15 cellular contexts compared by ENCODE assay signal in the genomic region with DNA sequence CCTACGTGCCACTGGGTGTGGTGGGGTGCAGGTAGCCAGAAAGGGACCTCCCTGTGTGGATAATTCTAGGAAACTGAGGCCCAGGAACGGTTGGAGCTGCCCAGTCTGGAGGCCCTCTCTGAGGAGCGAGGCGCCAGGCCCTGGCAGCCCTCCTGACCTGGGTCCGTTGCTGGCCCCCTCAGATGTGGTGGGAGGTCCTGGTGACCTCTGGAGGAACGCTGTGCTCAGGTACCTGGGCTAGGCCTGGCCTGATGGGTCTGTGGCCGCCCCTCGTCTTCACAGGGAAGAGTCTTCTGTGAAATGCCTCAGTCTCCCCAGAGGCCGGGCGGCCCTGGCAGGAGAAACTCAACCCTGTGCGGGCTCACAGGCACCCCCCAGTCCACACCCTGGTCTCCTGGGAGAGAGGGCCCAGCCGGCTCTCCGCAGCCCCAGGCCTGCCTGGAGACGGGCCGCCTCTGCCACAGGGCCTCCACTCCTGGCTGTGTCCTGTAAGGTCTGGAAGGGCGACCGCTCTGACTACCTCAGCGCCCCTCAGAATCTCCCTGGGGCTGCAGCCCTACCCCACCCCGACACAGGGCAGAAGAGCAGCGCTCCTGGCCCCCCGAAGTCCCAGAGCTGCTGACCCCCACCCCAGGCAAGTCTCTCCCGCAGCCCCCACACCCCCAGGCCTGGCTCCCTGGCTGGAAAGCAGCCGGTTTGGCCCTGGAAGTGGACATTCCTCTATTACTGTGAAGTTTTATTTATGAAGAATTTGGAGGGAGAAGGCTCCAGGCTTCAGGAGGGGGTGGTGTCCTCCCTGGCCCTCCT. TPM values are rescaled to one million over a fixed set of nuclear protein-coding genes. Genes with fewer than 3 reads are reported as not detected.
DNase-seq lines count a peak whose midpoint lies in the region; ATAC-seq, FAIRE-seq and TF ChIP-seq lines count a peak whose summit lies in the region.
"Had no signal": no experiment of that assay in that cellular context is flagged by ENCODE, and none has a peak within 500 bp of the region (broad histone marks: within the 10 kb centered on the region; RNA-seq: fewer than 3 reads in every experiment).

No MANE protein-coding gene starts in this region.

- peaks cover 31% of the 10 kb centered on the region for H3K4me1 ChIP-seq in HUES6 (ENCODE audit: control insufficient read depth, insufficient read depth, low read length)
- peaks cover 4 to 12% of the 10 kb centered on the region in 2 experiments; a peak in 4 of 5 replicates for H3K4me1 ChIP-seq in K562 (replicated peaks in 1 of 2; ENCODE audit: control insufficient read depth in 2 of 2, insufficient read depth in 2 of 2, low read length in 2 of 2)
- peaks cover 18 to 40% (median 18%) of the 10 kb centered on the region in 3 donors for H3K4me1 ChIP-seq in esophagus squamous epithelium

- 31% methylated on average over 5 of the region's 23 CpGs for WGBS in K562 (ENCODE audit: insufficient coverage, low coverage, missing lambda C conversion rate)
- 90% methylated on average over 4 of the region's 23 CpGs; no CpG with 5 or more reads in 1 of the 2 donors for WGBS in esophagus squamous epithelium, 2 donors

- H3K79me2 ChIP-seq in K562 (ENCODE audit: control insufficient read depth, insufficient read depth, low read length), result no peaks in the 10 kb centered on the region
- H3K79me2 ChIP-seq: hepatocyte had no signal

- H3K9me1 ChIP-seq in K562 (ENCODE audit: control insufficient read depth, insufficient read depth, low read length), result no peaks in the 10 kb centered on the region

- TF ChIP-seq RAD21 in K562 (CRISPR knock-in tag; conservative IDR thresholded peaks at IDR 0.05 in 1 of 2, IDR thresholded peaks at IDR 0.05 in 1 of 2), result no peak

- TF ChIP-seq POLR2A in K562 (conservative IDR thresholded peaks at IDR 0.05) (no peak), esophagus squamous epithelium (IDR thresholded peaks at IDR 0.05) (no peak)

- no peak overlapping the region for H3K27ac Mint-ChIP-seq in activated T-cell treated with anti-CD3 and anti-CD28 coated beads, Interleukin-2, amount 50 U/mL, for 24 hours

- no peak overlapping the region for H2AFZ ChIP-seq in K562 (ENCODE audit: low read depth, low read length)
- H2AFZ ChIP-seq: hepatocyte had no signal

- H3K27me3 ChIP-seq in HUES6 (ENCODE audit: control insufficient read depth, insufficient read depth, low read length) (peaks cover 4% of the 10 kb centered on the region; the same call in 1 of the 2 replicates), K562 (ENCODE audit: control insufficient read depth in 2 of 2, insufficient read depth in 2 of 2, low read length in 2 of 2) (peaks cover 0 to 16% of the 10 kb centered on the region in 2 experiments; a peak in 2 of 5 replicates), layer of hippocampus (ENCODE audit: control insufficient read depth, insufficient read depth, low read length) (no peaks in the 10 kb centered on the region), esophagus squamous epithelium (peaks cover 0 to 48% (median 4%) of the 10 kb centered on the region in 4 donors)

- H3K4me3 Mint-ChIP-seq in activated T-cell treated with anti-CD3 and anti-CD28 coated beads, Interleukin-2, amount 50 U/mL, for 24 hours, result no peak overlapping the region

- H3K27me3 Mint-ChIP-seq in activated T-cell treated with anti-CD3 and anti-CD28 coated beads, Interleukin-2, amount 50 U/mL, for 24 hours, result peaks cover 25% of the 10 kb centered on the region

- TF ChIP-seq CTCF in K562 (IDR thresholded peaks at IDR 0.05 in 2 of 3, conservative IDR thresholded peaks at IDR 0.05 in 1 of 3; ENCODE audit: insufficient read depth in 2 of 3, low read depth in 1 of 3, low read length in 3 of 3), result no peak
- TF ChIP-seq CTCF in esophagus squamous epithelium (IDR thresholded peaks at IDR 0.05), result no peak

- BruUV-seq in K562 (replicated peaks; lab: Mats Ljungman, UMichigan), result no TSS peak

- H3K4me2 ChIP-seq in K562 (ENCODE audit: insufficient read depth, low read length), result no peak overlapping the region

- POLR2A ChIA-PET in K562 (lab: Yijun Ruan, JAX), result interaction anchor here (0.7 kb wide), 1 partner anchor 116 kb away, joined by 4 read pairs; no protein-coding TSS in a partner anchor

- peaks cover 17% of the 10 kb centered on the region for H3K4me1 Mint-ChIP-seq in activated T-cell treated with anti-CD3 and anti-CD28 coated beads, Interleukin-2, amount 50 U/mL, for 24 hours (ENCODE audit: low read depth)

- no peak for FAIRE-seq in K562 (lab: Jason Lieb, UNC)
- FAIRE-seq: endometrium had no signal

- in situ Hi-C loops in K562 (cut with MboI), result no loop called here

- no peaks in the 10 kb centered on the region for H4K20me1 ChIP-seq in K562 (replicated peaks; ENCODE audit: control insufficient read depth, insufficient read depth, low read length)

- CTCF ChIA-PET in K562 (lab: Yijun Ruan, JAX; ENCODE audit: low intra/inter-chr PET ratio), result interaction anchor here (0.7 kb wide), 1 partner anchor 499 kb away, joined by 3 read pairs; no protein-coding TSS in a partner anchor

- peak overlapping the region; percentile 20 for H3K9ac ChIP-seq in HUES6 (ENCODE audit: low read length)
- H3K9ac ChIP-seq in K562 (ENCODE audit: insufficient read depth in 1 of 2, low read depth in 2 of 2, low read length in 2 of 2), result no peak overlapping the region

- no peak for TF ChIP-seq EP300 in K562 (IDR thresholded peaks at IDR 0.05; ENCODE audit: low read length)

- ATAC-seq in K562 (peak; percentile 37; the same call in 1 of the 3 replicates), GM21786 (IDR thresholded peaks at IDR 0.05; ENCODE audit: unreplicated experiment) (no peak)
- ATAC-seq: HCT116 had no signal

- H3K4me3 ChIP-seq in HUES6 (ENCODE audit: low read depth, low read length) (no peak overlapping the region), K562 (no peak overlapping the region), esophagus squamous epithelium (no peak overlapping the region)
- H3K4me3 ChIP-seq: hepatocyte had no signal

- peaks cover 22% of the 10 kb centered on the region for H3K36me3 ChIP-seq in HUES6 (ENCODE audit: control insufficient read depth, insufficient read depth, low read length)
- H3K36me3 ChIP-seq in K562 (ENCODE audit: control insufficient read depth, insufficient read depth, low read length), result no peaks in the 10 kb centered on the region
- no peaks in the 10 kb centered on the region for H3K36me3 ChIP-seq in esophagus squamous epithelium

- H3K27ac ChIP-seq in HUES6 (ENCODE audit: low read depth, low read length), result no peak overlapping the region
- no peak overlapping the region for H3K27ac ChIP-seq in K562 (ENCODE audit: extremely low read depth, low read depth, low read length)
- H3K27ac ChIP-seq in layer of hippocampus (ENCODE audit: low read depth, low read length), result peak overlapping the region; percentile 38
- peak overlapping the region; percentile 4 for H3K27ac ChIP-seq in substantia nigra (ENCODE audit: low read depth, low read length, poor library complexity, severe bottlenecking)
- peak overlapping the region in 1 of 4 donors; percentile 3 for H3K27ac ChIP-seq in esophagus squamous epithelium

- H3K36me3 Mint-ChIP-seq in activated T-cell treated with anti-CD3 and anti-CD28 coated beads, Interleukin-2, amount 50 U/mL, for 24 hours (ENCODE audit: low read depth), result no peaks in the 10 kb centered on the region

- H3K9me3 ChIP-seq in HUES6 (ENCODE audit: control insufficient read depth, insufficient read depth, low read depth, low read length) (no peaks in the 10 kb centered on the region), K562 (replicated peaks; ENCODE audit: control insufficient read depth, insufficient read depth, low read depth, low read length) (no peaks in the 10 kb centered on the region), esophagus squamous epithelium (no peaks in the 10 kb centered on the region)

- intact Hi-C loops in K562 (cut with micrococcal nuclease), result no loop called here
- intact Hi-C loops in esophagus squamous epithelium (cut with DNase I), result loop anchor here (10.0 kb wide), 1 partner anchor 174 kb away; no protein-coding TSS in a partner anchor

- H3K9me3 Mint-ChIP-seq in activated T-cell treated with anti-CD3 and anti-CD28 coated beads, Interleukin-2, amount 50 U/mL, for 24 hours, result no peaks in the 10 kb centered on the region

- DNase-seq in K562 (ENCODE audit: extremely low read depth in 1 of 4, low spot score in 3 of 4) (no peak), substantia nigra (lab: John Stamatoyannopoulos, UW) (no peak), esophagus squamous epithelium (lab: John Stamatoyannopoulos, UW) (no peak)
- no peak for DNase-seq in activated T-cell treated with anti-CD3 and anti-CD28 coated beads, Interleukin-2, amount 50 U/mL, for 24 hours
- DNase-seq: activated CD4-positive, alpha-beta T cell treated with anti-CD3 and anti-CD28 coated beads for 48 hours; activated naive CD4-positive, alpha-beta T cell; NCI-H1436; stimulated activated CD4-positive, alpha-beta T cell treated with anti-CD3 and anti-CD28 coated beads, Interleukin-2, amount 100 ng/mL, for 48 hours had no signal

TF ChIP-seq in K562, 482 proteins besides CTCF, POLR2A, EP300 and RAD21 (continues in another document):
- TF ChIP-seq SNIP1 (IDR thresholded peaks at IDR 0.05; ENCODE audit: low read depth), result no peak
- no peak for TF ChIP-seq NFRKB (IDR thresholded peaks at IDR 0.05; ENCODE audit: low read depth)
- no peak for TF ChIP-seq SIN3B (IDR thresholded peaks at IDR 0.05; ENCODE audit: low read depth)

RNA-seq across cellular contexts. Expression of a gene that starts 3.7 kb away (rescaled TPM):
- total RNA-seq in K562 (2011; cell fraction: chromatin; rRNA removed; ENCODE audit: low replicate concordance), result not detected in 2 replicates
- not detected in 2 replicates for total RNA-seq in K562 (2011; cell fraction: nucleolus; rRNA removed)
- not detected in 2 replicates for total RNA-seq in K562 (2011; cell fraction: nucleoplasm; rRNA removed)
- total RNA-seq in K562 (2014; rRNA removed) (not detected in 2 replicates), K562 (2014; rRNA removed; fragmentation: Illumina TruSeq; extraction: Trizol) (not detected in 2 replicates), K562 (2015; rRNA removed; fragmentation: Illumina TruSeq; extraction: Trizol) (not detected in 2 replicates), K562 (2021) (0.20 and 0.69 TPM in 2 replicates), esophagus squamous epithelium (1 to 10 TPM; 2.1 to 8.1 (median 5.2) TPM)
- polyA plus RNA-seq in K562 (2011; rRNA removed) (not detected in 2 replicates), K562 (2014; fragmentation: Illumina TruSeq; extraction: Trizol) (not detected in 2 replicates), K562 (2014; fragmentation: Nextera tagmentation; extraction: Ambion mirVana) (not detected), K562 (2014; rRNA removed) (not detected in 2 replicates)
- not detected in 2 replicates for polyA plus RNA-seq in K562 (2011; cell fraction: cytosol; rRNA removed)
- 0.09 TPM in 1 of 2 replicates, not detected in the other for polyA plus RNA-seq in K562 (2011; cell fraction: nucleus; rRNA removed)
- not detected in 2 replicates for polyA plus RNA-seq in K562 (2012)
- not detected in 2 replicates for polyA minus RNA-seq in K562 (2011; rRNA and poly(A)+ RNA removed)
- not detected in 2 replicates for polyA minus RNA-seq in K562 (2011; cell fraction: cytosol; rRNA and poly(A)+ RNA removed)
- polyA minus RNA-seq in K562 (2011; cell fraction: nucleus; rRNA and poly(A)+ RNA removed), result not detected in 2 replicates
- total RNA-seq: LHCN-M2 had no signal

Comparison
In these comparisons a context has a peak if more than half of its experiments do, and no peak if none do; other contexts are left out.
1. H3K27ac ChIP-seq: peak in layer of hippocampus (single experiment) and substantia nigra (single experiment); none in HUES6 (single experiment) and K562 (single experiment).